1 cellular context compared by ENCODE assay signal in the genomic region with DNA sequence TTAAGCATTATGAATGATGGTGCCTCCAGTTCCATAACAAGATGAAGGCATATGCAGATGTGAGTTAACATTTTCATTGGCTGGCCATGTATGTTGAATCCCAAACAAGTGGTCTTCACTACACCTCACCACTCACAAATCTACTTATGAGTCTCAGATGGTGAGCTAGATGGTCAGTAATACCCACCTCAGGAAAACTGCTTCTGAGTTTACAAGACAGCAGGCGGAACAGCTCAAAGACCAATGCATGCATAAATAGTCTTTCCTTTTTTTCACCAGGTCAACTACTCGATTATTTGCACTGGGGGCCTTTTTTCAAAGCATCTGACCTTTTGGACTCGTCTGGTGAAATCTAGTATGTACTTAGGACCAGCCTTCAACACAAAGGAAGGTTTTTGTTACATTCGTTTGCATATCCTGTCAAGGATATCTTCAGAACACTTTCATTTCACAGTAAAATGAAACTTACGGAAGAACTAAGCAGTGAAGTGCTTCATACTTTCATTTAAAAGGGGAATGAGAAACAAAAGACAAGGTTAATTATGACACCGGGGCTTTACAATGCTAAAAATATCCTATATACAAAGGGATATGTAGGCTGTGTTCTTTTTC.
TF ChIP-seq lines count a peak whose summit lies in the region.

No MANE protein-coding gene starts in this region.

TF ChIP-seq in GM12878, 131 proteins besides CTCF, POLR2A, EP300 and RAD21 (continued from another document):
- TF ChIP-seq, protein P1, sequence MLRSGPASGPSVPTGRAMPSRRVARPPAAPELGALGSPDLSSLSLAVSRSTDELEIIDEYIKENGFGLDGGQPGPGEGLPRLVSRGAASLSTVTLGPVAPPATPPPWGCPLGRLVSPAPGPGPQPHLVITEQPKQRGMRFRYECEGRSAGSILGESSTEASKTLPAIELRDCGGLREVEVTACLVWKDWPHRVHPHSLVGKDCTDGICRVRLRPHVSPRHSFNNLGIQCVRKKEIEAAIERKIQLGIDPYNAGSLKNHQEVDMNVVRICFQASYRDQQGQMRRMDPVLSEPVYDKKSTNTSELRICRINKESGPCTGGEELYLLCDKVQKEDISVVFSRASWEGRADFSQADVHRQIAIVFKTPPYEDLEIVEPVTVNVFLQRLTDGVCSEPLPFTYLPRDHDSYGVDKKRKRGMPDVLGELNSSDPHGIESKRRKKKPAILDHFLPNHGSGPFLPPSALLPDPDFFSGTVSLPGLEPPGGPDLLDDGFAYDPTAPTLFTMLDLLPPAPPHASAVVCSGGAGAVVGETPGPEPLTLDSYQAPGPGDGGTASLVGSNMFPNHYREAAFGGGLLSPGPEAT (IDR thresholded peaks at IDR 0.05; ENCODE audit: low read depth): peak; percentile 65; the same call in 1 of the 2 replicates
- TF ChIP-seq IKZF2 (IDR thresholded peaks at IDR 0.05) (peak; percentile 73 to 79; a peak in 3 of 4 replicates), YY1 (IDR thresholded peaks at IDR 0.05; ENCODE audit: low read depth, low read length) (0 out of 2 replicates have a peak, but pooled peaks have one; percentile 4), POU2F2 (IDR thresholded peaks at IDR 0.05; ENCODE audit: borderline replicate concordance, low read depth, low read length) (peak; percentile 94), MTA2 (IDR thresholded peaks at IDR 0.05; ENCODE audit: low read depth) (peak; percentile 74), SMAD5 (IDR thresholded peaks at IDR 0.05; ENCODE audit: low read depth) (0 out of 2 replicates have a peak, but pooled peaks have one; percentile 20), IKZF1 (conservative IDR thresholded peaks at IDR 0.05) (peak; percentile 61), TBL1XR1 (IDR thresholded peaks at IDR 0.05; ENCODE audit: low read depth, low read length) (0 out of 2 replicates have a peak, but pooled peaks have one; percentile 37), POLR2AphosphoS5 (IDR thresholded peaks at IDR 0.05; ENCODE audit: low read length) (peak; percentile 82), KLF5 (IDR thresholded peaks at IDR 0.05; ENCODE audit: partially characterized antibody) (peak; percentile 31), NRF1 (conservative IDR thresholded peaks at IDR 0.05; ENCODE audit: low read depth, low read length) (no peak), ASH2L (IDR thresholded peaks at IDR 0.05; ENCODE audit: borderline replicate concordance, low read depth) (0 out of 2 replicates have a peak, but pooled peaks have one; percentile 45), ZSCAN29 (IDR thresholded peaks at IDR 0.05) (peak; percentile 83; the same call in 1 of the 2 replicates), CHD2 (IDR thresholded peaks at IDR 0.05; ENCODE audit: borderline replicate concordance, low read depth, low read length) (no peak), HDAC6 (IDR thresholded peaks at IDR 0.05; ENCODE audit: unreplicated experiment) (no peak), RFX5 (IDR thresholded peaks at IDR 0.05; ENCODE audit: low read depth, low read length) (no peak), FOXM1 (IDR thresholded peaks at IDR 0.05; ENCODE audit: low read depth, low read length) (0 out of 2 replicates have a peak, but pooled peaks have one; percentile 69), TAF1 (IDR thresholded peaks at IDR 0.05; ENCODE audit: borderline replicate concordance, low read depth, low read length) (0 out of 2 replicates have a peak, but pooled peaks have one; percentile 17), MEF2B (IDR thresholded peaks at IDR 0.05; ENCODE audit: partially characterized antibody, poor library complexity, severe bottlenecking) (peak; percentile 70), ZNF24 (IDR thresholded peaks at IDR 0.05) (peak; percentile 95), JUND (IDR thresholded peaks at IDR 0.05; ENCODE audit: low read depth, low read length) (no peak), NBN (IDR thresholded peaks at IDR 0.05) (0 out of 2 replicates have a peak, but pooled peaks have one; percentile 33)
- TF ChIP-seq, protein P2, sequence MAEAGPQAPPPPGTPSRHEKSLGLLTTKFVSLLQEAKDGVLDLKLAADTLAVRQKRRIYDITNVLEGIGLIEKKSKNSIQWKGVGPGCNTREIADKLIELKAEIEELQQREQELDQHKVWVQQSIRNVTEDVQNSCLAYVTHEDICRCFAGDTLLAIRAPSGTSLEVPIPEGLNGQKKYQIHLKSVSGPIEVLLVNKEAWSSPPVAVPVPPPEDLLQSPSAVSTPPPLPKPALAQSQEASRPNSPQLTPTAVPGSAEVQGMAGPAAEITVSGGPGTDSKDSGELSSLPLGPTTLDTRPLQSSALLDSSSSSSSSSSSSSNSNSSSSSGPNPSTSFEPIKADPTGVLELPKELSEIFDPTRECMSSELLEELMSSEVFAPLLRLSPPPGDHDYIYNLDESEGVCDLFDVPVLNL (IDR thresholded peaks at IDR 0.05; ENCODE audit: low read depth, low read length): no peak
- TF ChIP-seq, protein P3, sequence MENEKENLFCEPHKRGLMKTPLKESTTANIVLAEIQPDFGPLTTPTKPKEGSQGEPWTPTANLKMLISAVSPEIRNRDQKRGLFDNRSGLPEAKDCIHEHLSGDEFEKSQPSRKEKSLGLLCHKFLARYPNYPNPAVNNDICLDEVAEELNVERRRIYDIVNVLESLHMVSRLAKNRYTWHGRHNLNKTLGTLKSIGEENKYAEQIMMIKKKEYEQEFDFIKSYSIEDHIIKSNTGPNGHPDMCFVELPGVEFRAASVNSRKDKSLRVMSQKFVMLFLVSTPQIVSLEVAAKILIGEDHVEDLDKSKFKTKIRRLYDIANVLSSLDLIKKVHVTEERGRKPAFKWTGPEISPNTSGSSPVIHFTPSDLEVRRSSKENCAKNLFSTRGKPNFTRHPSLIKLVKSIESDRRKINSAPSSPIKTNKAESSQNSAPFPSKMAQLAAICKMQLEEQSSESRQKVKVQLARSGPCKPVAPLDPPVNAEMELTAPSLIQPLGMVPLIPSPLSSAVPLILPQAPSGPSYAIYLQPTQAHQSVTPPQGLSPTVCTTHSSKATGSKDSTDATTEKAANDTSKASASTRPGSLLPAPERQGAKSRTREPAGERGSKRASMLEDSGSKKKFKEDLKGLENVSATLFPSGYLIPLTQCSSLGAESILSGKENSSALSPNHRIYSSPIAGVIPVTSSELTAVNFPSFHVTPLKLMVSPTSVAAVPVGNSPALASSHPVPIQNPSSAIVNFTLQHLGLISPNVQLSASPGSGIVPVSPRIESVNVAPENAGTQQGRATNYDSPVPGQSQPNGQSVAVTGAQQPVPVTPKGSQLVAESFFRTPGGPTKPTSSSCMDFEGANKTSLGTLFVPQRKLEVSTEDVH (IDR thresholded peaks at IDR 0.05; ENCODE audit: low read depth, partially characterized antibody): no peak
- TF ChIP-seq, protein P4, sequence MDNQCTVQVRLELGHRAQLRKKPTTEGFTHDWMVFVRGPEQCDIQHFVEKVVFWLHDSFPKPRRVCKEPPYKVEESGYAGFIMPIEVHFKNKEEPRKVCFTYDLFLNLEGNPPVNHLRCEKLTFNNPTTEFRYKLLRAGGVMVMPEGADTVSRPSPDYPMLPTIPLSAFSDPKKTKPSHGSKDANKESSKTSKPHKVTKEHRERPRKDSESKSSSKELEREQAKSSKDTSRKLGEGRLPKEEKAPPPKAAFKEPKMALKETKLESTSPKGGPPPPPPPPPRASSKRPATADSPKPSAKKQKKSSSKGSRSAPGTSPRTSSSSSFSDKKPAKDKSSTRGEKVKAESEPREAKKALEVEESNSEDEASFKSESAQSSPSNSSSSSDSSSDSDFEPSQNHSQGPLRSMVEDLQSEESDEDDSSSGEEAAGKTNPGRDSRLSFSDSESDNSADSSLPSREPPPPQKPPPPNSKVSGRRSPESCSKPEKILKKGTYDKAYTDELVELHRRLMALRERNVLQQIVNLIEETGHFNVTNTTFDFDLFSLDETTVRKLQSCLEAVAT (IDR thresholded peaks at IDR 0.05): peak; percentile 59
- TF ChIP-seq, protein P5, sequence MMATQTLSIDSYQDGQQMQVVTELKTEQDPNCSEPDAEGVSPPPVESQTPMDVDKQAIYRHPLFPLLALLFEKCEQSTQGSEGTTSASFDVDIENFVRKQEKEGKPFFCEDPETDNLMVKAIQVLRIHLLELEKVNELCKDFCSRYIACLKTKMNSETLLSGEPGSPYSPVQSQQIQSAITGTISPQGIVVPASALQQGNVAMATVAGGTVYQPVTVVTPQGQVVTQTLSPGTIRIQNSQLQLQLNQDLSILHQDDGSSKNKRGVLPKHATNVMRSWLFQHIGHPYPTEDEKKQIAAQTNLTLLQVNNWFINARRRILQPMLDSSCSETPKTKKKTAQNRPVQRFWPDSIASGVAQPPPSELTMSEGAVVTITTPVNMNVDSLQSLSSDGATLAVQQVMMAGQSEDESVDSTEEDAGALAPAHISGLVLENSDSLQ (IDR thresholded peaks at IDR 0.05): peak; percentile 48; the same call in 1 of the 2 replicates
- TF ChIP-seq, protein P6, sequence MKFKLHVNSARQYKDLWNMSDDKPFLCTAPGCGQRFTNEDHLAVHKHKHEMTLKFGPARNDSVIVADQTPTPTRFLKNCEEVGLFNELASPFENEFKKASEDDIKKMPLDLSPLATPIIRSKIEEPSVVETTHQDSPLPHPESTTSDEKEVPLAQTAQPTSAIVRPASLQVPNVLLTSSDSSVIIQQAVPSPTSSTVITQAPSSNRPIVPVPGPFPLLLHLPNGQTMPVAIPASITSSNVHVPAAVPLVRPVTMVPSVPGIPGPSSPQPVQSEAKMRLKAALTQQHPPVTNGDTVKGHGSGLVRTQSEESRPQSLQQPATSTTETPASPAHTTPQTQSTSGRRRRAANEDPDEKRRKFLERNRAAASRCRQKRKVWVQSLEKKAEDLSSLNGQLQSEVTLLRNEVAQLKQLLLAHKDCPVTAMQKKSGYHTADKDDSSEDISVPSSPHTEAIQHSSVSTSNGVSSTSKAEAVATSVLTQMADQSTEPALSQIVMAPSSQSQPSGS (IDR thresholded peaks at IDR 0.05; ENCODE audit: low read length): peak; percentile 44; the same call in 1 of the 2 replicates
- TF ChIP-seq, protein P7, sequence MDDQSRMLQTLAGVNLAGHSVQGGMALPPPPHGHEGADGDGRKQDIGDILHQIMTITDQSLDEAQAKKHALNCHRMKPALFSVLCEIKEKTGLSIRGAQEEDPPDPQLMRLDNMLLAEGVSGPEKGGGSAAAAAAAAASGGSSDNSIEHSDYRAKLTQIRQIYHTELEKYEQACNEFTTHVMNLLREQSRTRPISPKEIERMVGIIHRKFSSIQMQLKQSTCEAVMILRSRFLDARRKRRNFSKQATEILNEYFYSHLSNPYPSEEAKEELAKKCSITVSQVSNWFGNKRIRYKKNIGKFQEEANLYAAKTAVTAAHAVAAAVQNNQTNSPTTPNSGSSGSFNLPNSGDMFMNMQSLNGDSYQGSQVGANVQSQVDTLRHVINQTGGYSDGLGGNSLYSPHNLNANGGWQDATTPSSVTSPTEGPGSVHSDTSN (IDR thresholded peaks at IDR 0.05; ENCODE audit: insufficient replicate concordance, low read depth, low read length): no peak
TF ChIP-seq in GM12878: peak in this region for 24.
